In genomic region chr2:197184959-197185586, GRCh38 we compare ENCODE assay signal across 1 cellular context.
TF ChIP-seq lines count a peak whose summit lies in the region.

No MANE protein-coding gene starts in this region.

TF ChIP-seq in H1, 55 proteins besides CTCF, POLR2A, EP300 and RAD21 (continued from another document):
- TF ChIP-seq, protein P1, sequence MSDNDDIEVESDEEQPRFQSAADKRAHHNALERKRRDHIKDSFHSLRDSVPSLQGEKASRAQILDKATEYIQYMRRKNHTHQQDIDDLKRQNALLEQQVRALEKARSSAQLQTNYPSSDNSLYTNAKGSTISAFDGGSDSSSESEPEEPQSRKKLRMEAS (IDR thresholded peaks at IDR 0.05) = no peak
- TF ChIP-seq SP2 (IDR thresholded peaks at IDR 0.05; ENCODE audit: low read length) = no peak
- no peak for TF ChIP-seq HDAC2 (IDR thresholded peaks at IDR 0.05; ENCODE audit: borderline replicate concordance in 1 of 2, low read depth in 2 of 2, low read length in 2 of 2)
- TF ChIP-seq POU5F1 (IDR thresholded peaks at IDR 0.05; ENCODE audit: low read depth, low read length) = no peak
- TF ChIP-seq PHF8 (conservative IDR thresholded peaks at IDR 0.05; ENCODE audit: low read depth, low read length) = no peak
- no peak for TF ChIP-seq KDM1A (IDR thresholded peaks at IDR 0.05; ENCODE audit: borderline replicate concordance, low read length)
